Comparison of ENCODE assay signal across 8 cellular contexts in genomic region chr1:38600286-38600685, GRCh38.
"Had no signal": no experiment of that assay in that cellular context is flagged by ENCODE, and none has a peak within 500 bp of the region (broad histone marks: within the 10 kb centered on the region; RNA-seq: fewer than 3 reads in every experiment).

No MANE protein-coding gene starts in this region.

- ATAC-seq: HepG2 had no signal

- DNase-seq: GM23248, H9, HCEC 1CT, KBM-7 had no signal

- H3K4me3 ChIP-seq: GM23248 had no signal

- H3K4me2 ChIP-seq: KMS-11 had no signal

- H3K27ac Mint-ChIP-seq: H9, IgD-negative memory B cell had no signal

- H3K9ac ChIP-seq: GM23248, KMS-11 had no signal

- H3K27ac ChIP-seq: GM23248, HL-60, KMS-11 had no signal

- H2AFZ ChIP-seq: GM23248 had no signal

- H3K4me3 Mint-ChIP-seq: H9, IgD-negative memory B cell had no signal
